26 cellular contexts compared by ENCODE assay signal in genomic region chr7:32860096-32860495, GRCh38.
"Had no signal": no experiment of that assay in that cellular context is flagged by ENCODE, and none has a peak within 500 bp of the region (broad histone marks: within the 10 kb centered on the region; RNA-seq: fewer than 3 reads in every experiment).

No MANE protein-coding gene starts in this region.

- H3K4me1 ChIP-seq: stomach, suprapubic skin, thyroid gland, tibial artery, tibial nerve, transverse colon, upper lobe of left lung, uterus had no signal

- H3K27me3 ChIP-seq: stomach, suprapubic skin, testis, thyroid gland, tibial artery, tibial nerve, transverse colon, upper lobe of left lung, upper lobe of right lung, uterus had no signal

- DNase-seq: stimulated activated CD4-positive, alpha-beta T cell treated with anti-CD3 and anti-CD28 coated beads, Interleukin-2, amount 100 ng/mL, for 48 hours; stimulated activated CD4-positive, alpha-beta T cell treated with anti-CD3 and anti-CD28 coated beads, Interleukin-4, amount 100 ng/mL, for 1 hour; stimulated activated CD4-positive, alpha-beta T cell treated with anti-CD3 and anti-CD28 coated beads, Interleukin-4, amount 100 ng/mL, for 24 hours; stimulated activated CD4-positive, alpha-beta T cell treated with anti-CD3 and anti-CD28 coated beads, Interleukin-4, amount 100 ng/mL, for 4 hours; stimulated activated CD8-positive, alpha-beta memory T cell treated with anti-CD3 and anti-CD28 coated beads, Interleukin-4, amount 100 ng/mL, for 48 hours; stimulated activated naive B cell treated with anti-CD40 and anti-IgM and Interleukin-4, amounts not matched to agents 10 μg/mL and 1 μg/mL and 100 μg/mL, for 72 hours; stimulated activated naive CD4-positive, alpha-beta T cell; stimulated activated naive CD4-positive, alpha-beta T cell treated with Interleukin-2 at 50 U/mL for 16 hours; stimulated activated naive CD8-positive, alpha-beta T cell treated with anti-CD3 and anti-CD28 coated beads, Interleukin-15, amount 100 ng/mL, for 72 hours; stimulated activated naive CD8-positive, alpha-beta T cell treated with anti-CD3 and anti-CD28 coated beads, Interleukin-15, Interleukin-2, amounts not matched to agents 100 U/mL and 50 U/mL, for 24 hours; stomach; substantia nigra; testis; thyroid gland; tibial artery; transverse colon; trophoblast cell; upper lobe of left lung; upper lobe of right lung; uterus had no signal

- FAIRE-seq: urothelium cell line had no signal

- ATAC-seq: stimulated activated effector memory CD8-positive, alpha-beta T cell treated with anti-CD3 and anti-CD28 coated beads, Interleukin-12 subunit alpha, Interleukin-12 subunit beta, amount 100 ng/mL, for 72 hours; stimulated activated memory B cell treated with anti-CD40 and anti-IgM and Interleukin-4, amounts not matched to agents 10 μg/mL and 1 μg/mL and 100 μg/mL, for 72 hours; stimulated activated naive B cell treated with anti-CD40 and anti-IgM and Interleukin-4, amounts not matched to agents 10 μg/mL and 1 μg/mL and 100 μg/mL, for 72 hours; stimulated activated naive CD8-positive, alpha-beta T cell treated with anti-CD3 and anti-CD28 coated beads, Interleukin-15, amount 100 ng/mL, for 72 hours; stimulated activated naive CD8-positive, alpha-beta T cell treated with anti-CD3 and anti-CD28 coated beads, Interleukin-15, Interleukin-2, amounts not matched to agents 100 U/mL and 50 U/mL, for 24 hours; upper lobe of right lung had no signal

- H3K4me3 ChIP-seq: stomach, suprapubic skin, testis, thoracic aorta, thyroid gland, tibial artery, tibial nerve, transverse colon, upper lobe of left lung, upper lobe of right lung, uterus had no signal

- H3K9me3 ChIP-seq: stomach, suprapubic skin, testis, thoracic aorta, thyroid gland, tibial artery, tibial nerve, transverse colon, upper lobe of left lung, upper lobe of right lung had no signal

- H3K27ac ChIP-seq: stomach, suprapubic skin, testis, thoracic aorta, thyroid gland, tibial artery, tibial nerve, transverse colon, upper lobe of left lung, upper lobe of right lung, uterus had no signal

- H3K36me3 ChIP-seq: stomach, suprapubic skin, thoracic aorta, thyroid gland, transverse colon, upper lobe of left lung, upper lobe of right lung, uterus had no signal
